In genomic region chr10:87863102-87863943, GRCh38 we compare ENCODE assay signal across 8 cellular contexts. TPM values are rescaled to one million over a fixed set of nuclear protein-coding genes. Genes with fewer than 3 reads are reported as not detected.
DNase-seq lines count a peak whose midpoint lies in the region; ATAC-seq and TF ChIP-seq lines count a peak whose summit lies in the region.

TSS of gene KLLN (minus strand) at chr10:87863533. CDS start at chr10:87862487, 1,046 bp downstream.
TSS of gene PTEN (plus strand) at chr10:87863625. CDS start at chr10:87864470, 845 bp downstream.

- peaks cover 54% of the 10 kb centered on the region for H3K4me1 Mint-ChIP-seq in activated T-cell treated with anti-CD3 and anti-CD28 coated beads, Interleukin-2, amount 50 U/mL, for 24 hours (ENCODE audit: low read depth)

- H3K4me3 ChIP-seq in OCI-LY7 (ENCODE audit: low read depth, low read length, poor library complexity, severe bottlenecking) (peak within 1 kb of the TSS; percentile 96), mucosa of stomach (ENCODE audit: low read length) (peak within 1 kb of the TSS; percentile 76)

- H3K4me1 ChIP-seq in OCI-LY7 (ENCODE audit: insufficient read depth, low read length, poor library complexity, severe bottlenecking) (peaks cover 19% of the 10 kb centered on the region), mucosa of stomach (ENCODE audit: control insufficient read depth, insufficient read depth, low read length) (peaks cover 15% of the 10 kb centered on the region)

- peak within 1 kb of the TSS; percentile 96 for H3K4me3 Mint-ChIP-seq in activated T-cell treated with anti-CD3 and anti-CD28 coated beads, Interleukin-2, amount 50 U/mL, for 24 hours

- no peaks in the 10 kb centered on the region for H3K9me3 Mint-ChIP-seq in activated T-cell treated with anti-CD3 and anti-CD28 coated beads, Interleukin-2, amount 50 U/mL, for 24 hours

- intact Hi-C loops in OCI-LY7 (cut with micrococcal nuclease; ENCODE audit: unreplicated experiment) = loop anchor here (2.0 to 5.0 kb wide), 6 partner anchors 204 to 1135 kb away; no protein-coding TSS in a partner anchor

- TF ChIP-seq CTCF in OCI-LY7 (conservative IDR thresholded peaks at IDR 0.05; ENCODE audit: low read length) = no peak

- H3K36me3 ChIP-seq in OCI-LY7 (ENCODE audit: insufficient read depth, low read length) (peaks cover 41% of the 10 kb centered on the region), mucosa of stomach (ENCODE audit: control insufficient read depth, insufficient read depth, low read length) (no peaks in the 10 kb centered on the region)

- peak within 1 kb of the TSS; percentile 90 for H3K9ac ChIP-seq in mucosa of stomach (ENCODE audit: low read length)

- DNase-seq in COLO829 (ENCODE audit: low spot score) = peak; percentile 77
- DNase-seq in HuH-7.5 (ENCODE audit: low spot score) = peak; percentile 77
- DNase-seq in OCI-LY7 (ENCODE audit: low spot score) = peak; percentile 95
- DNase-seq in activated T-cell treated with anti-CD3 and anti-CD28 coated beads, Interleukin-2, amount 50 U/mL, for 24 hours = peak; percentile 90
- DNase-seq in erythroblast (lab: John Stamatoyannopoulos, UW) = peak; percentile 94 to 95
- peak; percentile 74 for DNase-seq in stimulated activated CD8-positive, alpha-beta memory T cell treated with anti-CD3 and anti-CD28 coated beads, Interleukin-4, amount 100 ng/mL, for 24 hours (ENCODE audit: low read depth)

- H3K27ac Mint-ChIP-seq in activated T-cell treated with anti-CD3 and anti-CD28 coated beads, Interleukin-2, amount 50 U/mL, for 24 hours = peak within 1 kb of the TSS; percentile 97

- H3K27me3 ChIP-seq in mucosa of stomach (ENCODE audit: control insufficient read depth, insufficient read depth, low read length) = no peaks in the 10 kb centered on the region

- POLR2A ChIA-PET in OCI-LY7 (lab: Charles Lee) = interaction anchor here (0.8 to 6.9 kb wide), 24 partner anchors 9 to 529 kb away, joined by 3 to 134 read pairs (median 6); partner anchors contain the start of gene ATAD1

- H3K36me3 Mint-ChIP-seq in activated T-cell treated with anti-CD3 and anti-CD28 coated beads, Interleukin-2, amount 50 U/mL, for 24 hours (ENCODE audit: low read depth) = peaks cover 38% of the 10 kb centered on the region

- CTCF ChIA-PET in OCI-LY7 (lab: Charles Lee; ENCODE audit: unreplicated experiment) = interaction anchor here (0.6 to 3.2 kb wide), 3 partner anchors 245 to 525 kb away, joined by 3 to 36 read pairs (median 12); no protein-coding TSS in a partner anchor

- peaks cover 68% of the 10 kb centered on the region for H3K79me2 ChIP-seq in OCI-LY7 (ENCODE audit: insufficient read depth, low read depth, low read length)

- H3K9me3 ChIP-seq in OCI-LY7 (ENCODE audit: low read length) = no peaks in the 10 kb centered on the region
- H3K9me3 ChIP-seq in mucosa of stomach (ENCODE audit: control insufficient read depth, low read length) = no peaks in the 10 kb centered on the region

- no peaks in the 10 kb centered on the region for H3K27me3 Mint-ChIP-seq in activated T-cell treated with anti-CD3 and anti-CD28 coated beads, Interleukin-2, amount 50 U/mL, for 24 hours

- peak; percentile 78 for TF ChIP-seq POLR2A in erythroblast (IDR thresholded peaks at IDR 0.05; ENCODE audit: low read length)

- peaks cover 39% of the 10 kb centered on the region for H4K20me1 ChIP-seq in OCI-LY7 (ENCODE audit: insufficient read depth, low read length)

- peak within 1 kb of the TSS; percentile 94 for H3K27ac ChIP-seq in OCI-LY7 (ENCODE audit: low read depth, low read length, poor library complexity, severe bottlenecking)

- H3K9me2 ChIP-seq in OCI-LY7 (ENCODE audit: insufficient read depth, low read length) = no peaks in the 10 kb centered on the region

- peak within 1 kb of the TSS; percentile 89 for H3K4me2 ChIP-seq in OCI-LY7 (ENCODE audit: low read length)

- no TSS peak for BruUV-seq in OCI-LY7 (replicated peaks; lab: Mats Ljungman, UMichigan)

- H2AFZ ChIP-seq in OCI-LY7 (ENCODE audit: low read length) = peak within 1 kb of the TSS; percentile 18; the same call in 1 of the 2 replicates

- ATAC-seq in GM21367 (IDR thresholded peaks at IDR 0.05; ENCODE audit: unreplicated experiment) = peak; percentile 31

RNA-seq across cellular contexts. Expression of gene KLLN, which starts in this region (rescaled TPM):
- 2.4 and 3.8 TPM in 2 replicates for total RNA-seq in OCI-LY7 (2014; rRNA removed; shearing (Covaris generic))
- 5.1 and 5.5 TPM in 2 replicates for total RNA-seq in OCI-LY7 (2022)

RNA-seq across cellular contexts. Expression of gene PTEN, which starts in this region (rescaled TPM):
- total RNA-seq in OCI-LY7 (2014; rRNA removed; shearing (Covaris generic)) = 113 and 135 TPM in 2 replicates
- total RNA-seq in OCI-LY7 (2022) = 173 and 176 TPM in 2 replicates

Comparison
In these comparisons a context has a peak if more than half of its experiments do, and no peak if none do; other contexts are left out.
1. Peak in every context shown above with its lines: DNase-seq, ATAC-seq, H3K4me3 ChIP-seq and H3K27ac ChIP-seq.